26 cellular contexts compared by ENCODE assay signal in genomic region chr9:80097476-80097875, GRCh38.
"Had no signal": no experiment of that assay in that cellular context is flagged by ENCODE, and none has a peak within 500 bp of the region (broad histone marks: within the 10 kb centered on the region; RNA-seq: fewer than 3 reads in every experiment).

No MANE protein-coding gene starts in this region.

- H3K36me3 Mint-ChIP-seq: immature natural killer cell; mesothelial cell of epicardium; naive thymus-derived CD4-positive, alpha-beta T cell; natural killer cell treated with Interleukin-12 subunit alpha and Interleukin-12 subunit beta and Interleukin-15 and Interleukin-18, amount 100 ng/mL, for 72 hours; stimulated activated effector memory CD8-positive, alpha-beta T cell treated with anti-CD3 and anti-CD28 coated beads, Interleukin-12 subunit alpha, Interleukin-12 subunit beta, amount 100 ng/mL, for 72 hours had no signal

- H3K27ac Mint-ChIP-seq: immature natural killer cell; mesothelial cell of epicardium; naive thymus-derived CD4-positive, alpha-beta T cell; natural killer cell treated with Interleukin-12 subunit alpha and Interleukin-12 subunit beta and Interleukin-15 and Interleukin-18, amount 100 ng/mL, for 72 hours; progenitor cell of endocrine pancreas; stimulated activated effector memory CD8-positive, alpha-beta T cell treated with anti-CD3 and anti-CD28 coated beads, Interleukin-12 subunit alpha, Interleukin-12 subunit beta, amount 100 ng/mL, for 72 hours; stimulated activated naive CD8-positive, alpha-beta T cell treated with anti-CD3 and anti-CD28 coated beads, Interleukin-15, amount 100 ng/mL, for 72 hours had no signal

- H3K27me3 ChIP-seq: heart left ventricle, left lung, ovary, thyroid gland, transverse colon, upper lobe of left lung, vagina had no signal

- H3K4me3 ChIP-seq: heart left ventricle, left lung, lung, mucosa of descending colon, ovary, skin epidermis, thyroid gland, transverse colon, upper lobe of left lung, vagina had no signal

- DNase-seq: heart left ventricle; hypothalamus; immature natural killer cell; kidney; left colon; left lung; mesendoderm; mucosa of descending colon; naive thymus-derived CD4-positive, alpha-beta T cell; ovary; retina; right cardiac atrium; stimulated activated CD4-positive, alpha-beta T cell treated with anti-CD3 and anti-CD28 coated beads, Interleukin-4, amount 100 ng/mL, for 24 hours; stimulated activated naive CD8-positive, alpha-beta T cell treated with anti-CD3 and anti-CD28 coated beads, Interleukin-15, amount 100 ng/mL, for 72 hours; substantia nigra; thyroid gland; transverse colon; upper lobe of left lung had no signal

- H3K4me3 Mint-ChIP-seq: immature natural killer cell; mesothelial cell of epicardium; naive thymus-derived CD4-positive, alpha-beta T cell; natural killer cell treated with Interleukin-12 subunit alpha and Interleukin-12 subunit beta and Interleukin-15 and Interleukin-18, amount 100 ng/mL, for 72 hours; stimulated activated effector memory CD8-positive, alpha-beta T cell treated with anti-CD3 and anti-CD28 coated beads, Interleukin-12 subunit alpha, Interleukin-12 subunit beta, amount 100 ng/mL, for 72 hours; stimulated activated naive CD8-positive, alpha-beta T cell treated with anti-CD3 and anti-CD28 coated beads, Interleukin-15, amount 100 ng/mL, for 72 hours had no signal

- H3K36me3 ChIP-seq: heart left ventricle, left lung, ovary, thyroid gland, transverse colon, upper lobe of left lung, vagina had no signal

- H3K9me3 Mint-ChIP-seq: immature natural killer cell; mesothelial cell of epicardium; naive thymus-derived CD4-positive, alpha-beta T cell; natural killer cell treated with Interleukin-12 subunit alpha and Interleukin-12 subunit beta and Interleukin-15 and Interleukin-18, amount 100 ng/mL, for 72 hours; stimulated activated effector memory CD8-positive, alpha-beta T cell treated with anti-CD3 and anti-CD28 coated beads, Interleukin-12 subunit alpha, Interleukin-12 subunit beta, amount 100 ng/mL, for 72 hours; stimulated activated naive CD8-positive, alpha-beta T cell treated with anti-CD3 and anti-CD28 coated beads, Interleukin-15, amount 100 ng/mL, for 72 hours had no signal

- FAIRE-seq: islet of Langerhans had no signal

- H3K27me3 Mint-ChIP-seq: naive thymus-derived CD4-positive, alpha-beta T cell; natural killer cell treated with Interleukin-12 subunit alpha and Interleukin-12 subunit beta and Interleukin-15 and Interleukin-18, amount 100 ng/mL, for 72 hours; progenitor cell of endocrine pancreas had no signal

- H3K4me1 Mint-ChIP-seq: immature natural killer cell; mesothelial cell of epicardium; naive thymus-derived CD4-positive, alpha-beta T cell; stimulated activated effector memory CD8-positive, alpha-beta T cell treated with anti-CD3 and anti-CD28 coated beads, Interleukin-12 subunit alpha, Interleukin-12 subunit beta, amount 100 ng/mL, for 72 hours had no signal
